In the genomic region with DNA sequence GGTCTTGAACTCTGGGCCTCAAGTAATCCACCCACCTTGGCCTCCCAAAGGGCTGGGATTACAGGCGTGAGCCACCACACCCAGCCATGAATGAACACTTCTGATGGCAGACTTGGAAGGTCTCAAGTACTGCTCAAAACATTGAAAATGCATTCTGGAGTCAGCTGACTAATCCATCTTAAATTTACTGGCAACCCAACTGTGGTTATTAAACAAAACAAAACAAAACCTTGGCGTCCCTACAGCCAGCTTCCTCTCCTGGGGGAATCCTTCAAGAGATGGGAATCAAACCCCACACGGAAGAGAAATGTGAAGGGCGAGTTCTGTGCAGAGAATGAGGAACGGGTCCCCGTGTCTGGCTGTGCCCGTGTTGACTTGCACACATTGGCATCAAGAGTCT, we compare ENCODE assay signal across 20 cellular contexts. TPM values are rescaled to one million over a fixed set of nuclear protein-coding genes. Genes with fewer than 3 reads are reported as not detected.
DNase-seq lines count a peak whose midpoint lies in the region; ATAC-seq and TF ChIP-seq lines count a peak whose summit lies in the region.
"Had no signal": no experiment of that assay in that cellular context is flagged by ENCODE, and none has a peak within 500 bp of the region (broad histone marks: within the 10 kb centered on the region; RNA-seq: fewer than 3 reads in every experiment).

No MANE protein-coding gene starts in this region.

- no peaks in the 10 kb centered on the region for H3K9me3 ChIP-seq in HEK293 (ENCODE audit: control insufficient read depth, insufficient read depth, low read depth, low read length)
- no peaks in the 10 kb centered on the region for H3K9me3 ChIP-seq in mesenchymal stem cell (ENCODE audit: control insufficient read depth, low read length)
- H3K9me3 ChIP-seq: esophagus squamous epithelium, right lobe of liver, tibial nerve had no signal

- H3K27ac ChIP-seq in HEK293 (ENCODE audit: extremely low read depth, low read depth, low read length) (no peak overlapping the region; the same call in 1 of the 2 replicates), mesenchymal stem cell (ENCODE audit: low read length, poor library complexity, severe bottlenecking) (no peak overlapping the region)
- H3K27ac ChIP-seq: right lobe of liver had no signal

- peaks cover 2% of the 10 kb centered on the region for H3K27me3 Mint-ChIP-seq in nephron progenitor cell (ENCODE audit: low read depth, poor library complexity)
- H3K27me3 Mint-ChIP-seq: IgD-negative memory B cell, naive B cell had no signal

- H2AFZ ChIP-seq in mesenchymal stem cell (ENCODE audit: low read depth, low read length): no peak overlapping the region

- no peak overlapping the region for H3K27ac Mint-ChIP-seq in nephron progenitor cell

- POLR2A ChIA-PET in HEK293 (lab: Yijun Ruan, JAX): no interaction called here

- no peak overlapping the region for H3K4ac ChIP-seq in mesenchymal stem cell (ENCODE audit: low read depth in 1 of 2, low read length in 2 of 2)

- DNase-seq in AG10803 (ENCODE audit: low read depth) (peak; percentile 72), astrocyte of the hippocampus (ENCODE audit: low read depth, low spot score) (peak; percentile 55), mesenchymal stem cell (peak; percentile 20), retina (no peak), nephron progenitor cell (no peak)
- DNase-seq in stimulated activated naive CD4-positive, alpha-beta T cell (lab: John Stamatoyannopoulos, UW): no peak
- DNase-seq: activated T-cell treated with anti-CD3 and anti-CD28 coated beads for 4 hours; amniotic stem cell; esophagus squamous epithelium; naive B cell; NCI-H2227 treated with DMSO at 0.1 percent for 48 hours; right lobe of liver; SHP77; stimulated activated CD4-positive, alpha-beta T cell treated with anti-CD3 and anti-CD28 coated beads, Interleukin-4, amount 100 ng/mL, for 4 hours had no signal

- H3K4me3 ChIP-seq in AG10803 (ENCODE audit: low read length) (no peak overlapping the region), HEK293 (ENCODE audit: low read depth, low read length) (no peak overlapping the region), mesenchymal stem cell (ENCODE audit: insufficient read depth in 1 of 2, low read depth in 1 of 2, low read length in 2 of 2) (peak overlapping the region in 1 of 2 experiments; percentile 54)
- H3K4me3 ChIP-seq: esophagus squamous epithelium, right lobe of liver, tibial nerve had no signal

- no peak overlapping the region for H3K4me3 Mint-ChIP-seq in nephron progenitor cell

- H3K23ac ChIP-seq in mesenchymal stem cell (ENCODE audit: low read length in 2 of 2): no peak overlapping the region

- H3K4me2 ChIP-seq in mesenchymal stem cell (ENCODE audit: low read length, poor library complexity, severe bottlenecking): no peak overlapping the region

- CTCF ChIA-PET in HEK293 (lab: Yijun Ruan, JAX): interaction anchor here (2.9 kb wide), 1 partner anchor 19 kb away, joined by 21 read pairs; no protein-coding TSS in a partner anchor

- H3K4me1 ChIP-seq in HEK293 (ENCODE audit: control insufficient read depth, insufficient read depth, low read length) (peaks cover 6% of the 10 kb centered on the region; the same call in 1 of the 2 replicates), mesenchymal stem cell (ENCODE audit: control insufficient read depth, insufficient read depth, low read depth, low read length) (peaks cover 23% of the 10 kb centered on the region)

- 72% methylated on average over 7 of the region's 7 CpGs for WGBS in mesenchymal stem cell

- H3K18ac ChIP-seq in mesenchymal stem cell (ENCODE audit: low read depth in 1 of 2, low read length in 2 of 2): no peak overlapping the region

- peaks cover 25% of the 10 kb centered on the region for H3K36me3 Mint-ChIP-seq in nephron progenitor cell (ENCODE audit: low read depth)
- H3K36me3 Mint-ChIP-seq: IgD-negative memory B cell had no signal

- no peak overlapping the region for H2BK12ac ChIP-seq in mesenchymal stem cell (ENCODE audit: low read length in 2 of 2)

- H3K4me1 Mint-ChIP-seq in nephron progenitor cell: peaks cover 17% of the 10 kb centered on the region

- peak overlapping the region; percentile 7 for H4K91ac ChIP-seq in mesenchymal stem cell (ENCODE audit: low read length)

- no peaks in the 10 kb centered on the region for H3K9me3 Mint-ChIP-seq in nephron progenitor cell
- H3K9me3 Mint-ChIP-seq: IgD-negative memory B cell, naive B cell had no signal

- H3K27me3 ChIP-seq in mesenchymal stem cell (ENCODE audit: control insufficient read depth in 1 of 2, insufficient read depth in 1 of 2, low read length in 2 of 2): no peaks in the 10 kb centered on the region
- H3K27me3 ChIP-seq: esophagus squamous epithelium, right lobe of liver, tibial nerve had no signal

- H3K9ac ChIP-seq in mesenchymal stem cell (ENCODE audit: low read length): peak overlapping the region; percentile 14

- H2BK120ac ChIP-seq in mesenchymal stem cell (ENCODE audit: low read depth, low read length): no peak overlapping the region

- H4K8ac ChIP-seq in mesenchymal stem cell (ENCODE audit: low read length): no peak overlapping the region

- TF ChIP-seq CTCF in AG10803 (conservative IDR thresholded peaks at IDR 0.05; ENCODE audit: low read length): no peak
- no peak for TF ChIP-seq CTCF in HEK293 (tag by site-specific recombination; IDR thresholded peaks at IDR 0.05)
- TF ChIP-seq CTCF in nephron progenitor cell (IDR thresholded peaks at IDR 0.05): no peak

- no peak overlapping the region for H2BK5ac ChIP-seq in mesenchymal stem cell (ENCODE audit: low read depth, low read length, poor library complexity, severe bottlenecking)

- H3K79me1 ChIP-seq in mesenchymal stem cell (replicated peaks; ENCODE audit: low read length, poor library complexity, severe bottlenecking): peaks cover 17% of the 10 kb centered on the region

- H2AK5ac ChIP-seq in mesenchymal stem cell (ENCODE audit: low read length, severe bottlenecking): no peak overlapping the region

- H3K14ac ChIP-seq in mesenchymal stem cell (ENCODE audit: low read length in 2 of 2): no peak overlapping the region

- H3K36me3 ChIP-seq in HEK293 (ENCODE audit: control insufficient read depth in 2 of 2, insufficient read depth in 1 of 2, low read length in 2 of 2) (peaks cover 12 to 48% of the 10 kb centered on the region in 2 experiments; a peak in 2 of 3 replicates), mesenchymal stem cell (ENCODE audit: control insufficient read depth in 1 of 2, insufficient read depth in 2 of 2, low read depth in 1 of 2, low read length in 2 of 2) (peaks cover 34 to 50% of the 10 kb centered on the region in 2 experiments)

- no peak for ATAC-seq in GM19395 (IDR thresholded peaks at IDR 0.05; ENCODE audit: unreplicated experiment)
- ATAC-seq: HCT116, right lobe of liver had no signal

- H2BK15ac ChIP-seq in mesenchymal stem cell (ENCODE audit: low read depth, poor library complexity, severe bottlenecking): no peak overlapping the region

TF ChIP-seq in HEK293, 187 proteins besides CTCF, POLR2A, EP300 and RAD21:
- TF ChIP-seq ZNF302 (tag by site-specific recombination; IDR thresholded peaks at IDR 0.05; ENCODE audit: low read depth) (no peak), PRDM10 (tag by site-specific recombination; IDR thresholded peaks at IDR 0.05) (0 out of 2 replicates have a peak, but pooled peaks have one; percentile 16), ZSCAN4 (tag by site-specific recombination; IDR thresholded peaks at IDR 0.05) (no peak), ZNF214 (tag by site-specific recombination; IDR thresholded peaks at IDR 0.05; ENCODE audit: borderline replicate concordance) (no peak), KLF1 (tag by site-specific recombination; IDR thresholded peaks at IDR 0.05) (peak; percentile 26; the same call in 1 of the 2 replicates)
TF ChIP-seq in HEK293: peak in this region for 2.

RNA-seq across cellular contexts. Expression of gene MAP2K2, which starts 3.4 kb away (rescaled TPM):
- polyA plus RNA-seq in mesenchymal stem cell (2013, experiment 1 of 2): 184 TPM
- 179 TPM for polyA plus RNA-seq in mesenchymal stem cell (2013, experiment 2 of 2)

RNA-seq across cellular contexts. Expression of gene CREB3L3, which starts 32.9 kb away (rescaled TPM):
- polyA plus RNA-seq in mesenchymal stem cell (2013, experiment 1 of 2): 0.03 TPM
- 0.05 TPM for polyA plus RNA-seq in mesenchymal stem cell (2013, experiment 2 of 2)
- polyA plus RNA-seq: BJ, IgD-negative memory B cell had no signal

RNA-seq across cellular contexts. Expression of gene ZBTB7A, which starts 53.8 kb away (rescaled TPM):
- polyA plus RNA-seq in mesenchymal stem cell (2013, experiment 1 of 2): 27.7 TPM
- polyA plus RNA-seq in mesenchymal stem cell (2013, experiment 2 of 2): 26.9 TPM

Comparison
In these comparisons a context has a peak if more than half of its experiments do, and no peak if none do; other contexts are left out.
1. DNase-seq: peak in AG10803 (single experiment), astrocyte of the hippocampus (single experiment) and mesenchymal stem cell (single experiment); none in stimulated activated naive CD4-positive, alpha-beta T cell (0 of 6), retina (single experiment) and nephron progenitor cell (single experiment).